In genomic region chr6:113187671-113188070, GRCh38 we compare ENCODE assay signal across 22 cellular contexts.
"Had no signal": no experiment of that assay in that cellular context is flagged by ENCODE, and none has a peak within 500 bp of the region (broad histone marks: within the 10 kb centered on the region; RNA-seq: fewer than 3 reads in every experiment).

No MANE protein-coding gene starts in this region.

- H3K9me3 ChIP-seq: body of pancreas, thyroid gland, upper lobe of right lung had no signal

- ATAC-seq: activated CD4-positive, CD25-positive, alpha-beta regulatory T cell treated with anti-CD3 and anti-CD28 coated beads, Interleukin-2, amount 50 U/mL, for 24 hours; activated naive CD8-positive, alpha-beta T cell treated with anti-CD3 and anti-CD28 coated beads, Interleukin-2, amount 50 U/mL, for 24 hours; body of pancreas; heart right ventricle; natural killer cell; upper lobe of right lung had no signal

- H3K27ac Mint-ChIP-seq: activated CD4-positive, alpha-beta memory T cell treated with anti-CD3 and anti-CD28 coated beads, Interleukin-2, amount 10 ng/mL, durations not matched to agents 7 days and 5 days; activated CD4-positive, alpha-beta T cell treated with anti-CD3 and anti-CD28 coated beads, Interleukin-2, amount 10 ng/mL, durations not matched to agents 24 days and 14 days; activated naive CD4-positive, alpha-beta T cell treated with anti-CD3 and anti-CD28 coated beads, Interleukin-2, amount 10 ng/mL, durations not matched to agents 7 days and 5 days; activated naive CD8-positive, alpha-beta T cell treated with anti-CD3 and anti-CD28 coated beads, Interleukin-2, amount 50 U/mL, for 24 hours; natural killer cell had no signal

- H3K36me3 Mint-ChIP-seq: activated naive CD4-positive, alpha-beta T cell treated with anti-CD3 and anti-CD28 coated beads, Interleukin-2, amount 10 ng/mL, durations not matched to agents 7 days and 5 days; natural killer cell had no signal

- H3K4me1 Mint-ChIP-seq: activated CD4-positive, alpha-beta memory T cell treated with anti-CD3 and anti-CD28 coated beads, Interleukin-2, amount 10 ng/mL, durations not matched to agents 7 days and 5 days; activated CD4-positive, alpha-beta T cell treated with anti-CD3 and anti-CD28 coated beads, Interleukin-2, amount 10 ng/mL, durations not matched to agents 24 days and 14 days; activated naive CD4-positive, alpha-beta T cell treated with anti-CD3 and anti-CD28 coated beads, Interleukin-2, amount 10 ng/mL, durations not matched to agents 7 days and 5 days; activated naive CD8-positive, alpha-beta T cell treated with anti-CD3 and anti-CD28 coated beads, Interleukin-2, amount 50 U/mL, for 24 hours; natural killer cell had no signal

- DNase-seq: activated CD4-positive, alpha-beta memory T cell treated with anti-CD3 and anti-CD28 coated beads, Interleukin-2, amount 10 ng/mL, durations not matched to agents 7 days and 5 days; activated CD4-positive, alpha-beta T cell treated with anti-CD3 and anti-CD28 coated beads, Interleukin-2, amount 10 ng/mL, durations not matched to agents 24 days and 14 days; activated effector memory CD4-positive, alpha-beta T cell treated with anti-CD3 and anti-CD28 coated beads, Interleukin-2, amount 50 U/mL, for 16 hours; activated naive CD4-positive, alpha-beta T cell treated with anti-CD3 and anti-CD28 coated beads, Interleukin-2, amount 10 ng/mL, durations not matched to agents 7 days and 5 days; activated naive CD8-positive, alpha-beta T cell treated with anti-CD3 and anti-CD28 coated beads, Interleukin-2, amount 50 U/mL, for 24 hours; activated T-cell treated with anti-CD3 and anti-CD28 coated beads for 4 hours; anterior cingulate cortex; body of pancreas; cortex of kidney; erythroblast; heart right ventricle; natural killer cell; retina; spleen; stimulated activated CD4-positive, alpha-beta T cell treated with anti-CD3 and anti-CD28 coated beads, Interleukin-4, amount 100 ng/mL, for 1 hour; stimulated activated naive CD4-positive, alpha-beta T cell; thyroid gland; upper lobe of right lung had no signal

- H3K36me3 ChIP-seq: cardiac muscle cell, heart right ventricle, spleen, thyroid gland, upper lobe of right lung had no signal

- H3K27me3 ChIP-seq: body of pancreas, cardiac muscle cell, heart right ventricle, spleen, thyroid gland, upper lobe of right lung had no signal

- FAIRE-seq: keratinocyte had no signal

- H3K27ac ChIP-seq: body of pancreas, cardiac muscle cell, heart right ventricle, spleen, thyroid gland, upper lobe of right lung had no signal

- H3K4me1 ChIP-seq: spleen, thyroid gland, upper lobe of right lung had no signal

- H3K27me3 Mint-ChIP-seq: activated CD4-positive, alpha-beta memory T cell treated with anti-CD3 and anti-CD28 coated beads, Interleukin-2, amount 10 ng/mL, durations not matched to agents 7 days and 5 days; activated CD4-positive, alpha-beta T cell treated with anti-CD3 and anti-CD28 coated beads, Interleukin-2, amount 10 ng/mL, durations not matched to agents 24 days and 14 days; activated naive CD4-positive, alpha-beta T cell treated with anti-CD3 and anti-CD28 coated beads, Interleukin-2, amount 10 ng/mL, durations not matched to agents 7 days and 5 days; activated naive CD8-positive, alpha-beta T cell treated with anti-CD3 and anti-CD28 coated beads, Interleukin-2, amount 50 U/mL, for 24 hours had no signal

- H3K9me3 Mint-ChIP-seq: activated CD4-positive, alpha-beta memory T cell treated with anti-CD3 and anti-CD28 coated beads, Interleukin-2, amount 10 ng/mL, durations not matched to agents 7 days and 5 days; activated CD4-positive, alpha-beta T cell treated with anti-CD3 and anti-CD28 coated beads, Interleukin-2, amount 10 ng/mL, durations not matched to agents 24 days and 14 days; activated naive CD8-positive, alpha-beta T cell treated with anti-CD3 and anti-CD28 coated beads, Interleukin-2, amount 50 U/mL, for 24 hours had no signal

- H3K4me3 ChIP-seq: body of pancreas, cardiac muscle cell, heart right ventricle, lung, spleen, thyroid gland, upper lobe of right lung had no signal

- H3K4me3 Mint-ChIP-seq: activated CD4-positive, alpha-beta memory T cell treated with anti-CD3 and anti-CD28 coated beads, Interleukin-2, amount 10 ng/mL, durations not matched to agents 7 days and 5 days; activated CD4-positive, alpha-beta T cell treated with anti-CD3 and anti-CD28 coated beads, Interleukin-2, amount 10 ng/mL, durations not matched to agents 24 days and 14 days; activated naive CD4-positive, alpha-beta T cell treated with anti-CD3 and anti-CD28 coated beads, Interleukin-2, amount 10 ng/mL, durations not matched to agents 7 days and 5 days; activated naive CD8-positive, alpha-beta T cell treated with anti-CD3 and anti-CD28 coated beads, Interleukin-2, amount 50 U/mL, for 24 hours; natural killer cell had no signal
